In the genomic region with DNA sequence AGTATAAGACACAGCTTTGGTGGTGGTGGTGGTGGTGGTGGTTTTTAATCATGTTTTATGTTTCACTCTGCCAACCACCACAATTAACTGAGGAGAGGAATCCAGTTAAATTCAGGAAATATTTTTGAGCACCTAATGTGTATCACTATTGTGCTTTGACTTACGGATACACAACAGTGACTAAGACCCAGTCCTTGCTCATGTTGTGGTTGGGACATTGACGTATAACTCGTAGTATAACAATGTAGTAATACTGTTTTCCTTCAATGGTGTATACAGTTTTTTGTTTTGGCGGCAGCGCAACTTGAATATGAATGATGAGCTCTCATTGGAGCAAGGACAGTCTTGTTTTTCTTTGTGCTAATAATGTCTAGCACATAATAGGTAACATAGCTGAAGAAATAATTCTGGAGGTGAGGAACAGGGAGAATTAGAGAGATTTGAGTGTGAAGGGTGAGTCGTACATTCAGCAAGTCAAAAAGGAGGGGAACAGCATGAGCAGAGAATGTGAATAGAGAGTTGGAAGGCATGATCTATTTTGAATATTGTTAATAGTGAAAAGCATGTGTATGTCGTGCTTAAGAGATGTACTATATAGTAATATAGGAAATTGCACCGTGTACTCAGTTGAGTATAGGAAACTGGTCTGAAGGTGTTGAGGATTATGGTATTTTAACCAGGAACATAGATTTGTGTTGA, we compare ENCODE assay signal across 1 cellular context.
TF ChIP-seq lines count a peak whose summit lies in the region.

No MANE protein-coding gene starts in this region.

TF ChIP-seq in IMR-90, 13 proteins besides CTCF, POLR2A, EP300 and RAD21:
- TF ChIP-seq FOS (IDR thresholded peaks at IDR 0.05; ENCODE audit: low read depth, low read length): no peak
- no peak for TF ChIP-seq NFE2L2 (IDR thresholded peaks at IDR 0.05; ENCODE audit: low read depth, low read length)
- TF ChIP-seq MAZ (IDR thresholded peaks at IDR 0.05; ENCODE audit: borderline replicate concordance, low read depth, low read length): no peak
- no peak for TF ChIP-seq MXI1 (IDR thresholded peaks at IDR 0.05; ENCODE audit: borderline replicate concordance, low read depth, low read length)
- no peak for TF ChIP-seq BHLHE40 (IDR thresholded peaks at IDR 0.05; ENCODE audit: low read depth, low read length)
- no peak for TF ChIP-seq CEBPB (IDR thresholded peaks at IDR 0.05; ENCODE audit: low read depth, low read length)
- no peak for TF ChIP-seq RFX5 (IDR thresholded peaks at IDR 0.05; ENCODE audit: low read depth, low read length)
- no peak for TF ChIP-seq ELK1 (IDR thresholded peaks at IDR 0.05; ENCODE audit: borderline replicate concordance, low read depth, low read length)
- no peak for TF ChIP-seq RCOR1 (IDR thresholded peaks at IDR 0.05; ENCODE audit: insufficient replicate concordance, low read length)
- no peak for TF ChIP-seq CHD1 (IDR thresholded peaks at IDR 0.05; ENCODE audit: low read depth, low read length)
- TF ChIP-seq MAFK (IDR thresholded peaks at IDR 0.05; ENCODE audit: low read depth, low read length): no peak
- TF ChIP-seq, protein P1, sequence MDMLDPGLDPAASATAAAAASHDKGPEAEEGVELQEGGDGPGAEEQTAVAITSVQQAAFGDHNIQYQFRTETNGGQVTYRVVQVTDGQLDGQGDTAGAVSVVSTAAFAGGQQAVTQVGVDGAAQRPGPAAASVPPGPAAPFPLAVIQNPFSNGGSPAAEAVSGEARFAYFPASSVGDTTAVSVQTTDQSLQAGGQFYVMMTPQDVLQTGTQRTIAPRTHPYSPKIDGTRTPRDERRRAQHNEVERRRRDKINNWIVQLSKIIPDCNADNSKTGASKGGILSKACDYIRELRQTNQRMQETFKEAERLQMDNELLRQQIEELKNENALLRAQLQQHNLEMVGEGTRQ (IDR thresholded peaks at IDR 0.05; ENCODE audit: low read depth, low read length): no peak
